ENCODE assay signal across 1 cellular context in the genomic region with DNA sequence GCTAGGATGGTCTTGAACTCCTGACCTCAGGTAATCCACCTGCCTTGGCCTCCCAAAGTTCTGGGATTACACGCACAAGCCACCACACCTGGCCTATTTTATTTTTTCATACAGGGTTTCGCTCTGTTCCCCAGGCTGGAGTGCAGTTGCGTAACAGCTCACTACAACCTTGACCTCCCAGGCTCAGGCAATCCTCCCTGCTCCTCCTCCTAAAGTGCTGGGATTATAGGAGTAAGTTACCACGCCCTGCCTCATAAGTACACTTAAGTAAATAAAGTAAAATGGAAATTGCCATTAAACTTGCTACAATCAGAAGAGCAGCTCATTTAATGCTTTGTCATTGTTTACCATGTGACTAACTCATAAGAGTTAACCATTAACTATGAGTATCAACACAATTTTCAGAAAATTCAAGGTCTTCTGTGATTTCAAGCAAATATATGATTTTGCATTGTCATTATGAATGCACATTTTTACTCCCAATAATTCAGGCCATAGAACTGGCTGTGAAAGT.
TF ChIP-seq lines count a peak whose summit lies in the region.

No MANE protein-coding gene starts in this region.

TF ChIP-seq in HEK293, 187 proteins besides CTCF, POLR2A, EP300 and RAD21 (continued from another document):
- TF ChIP-seq ZNF155 (tag by site-specific recombination; IDR thresholded peaks at IDR 0.05), result no peak
- no peak for TF ChIP-seq ZNF514 (tag by site-specific recombination; IDR thresholded peaks at IDR 0.05)
- TF ChIP-seq ZXDB (tag by site-specific recombination; IDR thresholded peaks at IDR 0.05), result peak; percentile 23; the same call in 1 of the 2 replicates
- no peak for TF ChIP-seq ZSCAN16 (tag by site-specific recombination; IDR thresholded peaks at IDR 0.05)
- no peak for TF ChIP-seq GLI4 (tag by site-specific recombination; IDR thresholded peaks at IDR 0.05)
- 0 out of 2 replicates have a peak, but pooled peaks have one; percentile 17 for TF ChIP-seq KLF10 (tag by site-specific recombination; IDR thresholded peaks at IDR 0.05)
- TF ChIP-seq, protein P1, sequence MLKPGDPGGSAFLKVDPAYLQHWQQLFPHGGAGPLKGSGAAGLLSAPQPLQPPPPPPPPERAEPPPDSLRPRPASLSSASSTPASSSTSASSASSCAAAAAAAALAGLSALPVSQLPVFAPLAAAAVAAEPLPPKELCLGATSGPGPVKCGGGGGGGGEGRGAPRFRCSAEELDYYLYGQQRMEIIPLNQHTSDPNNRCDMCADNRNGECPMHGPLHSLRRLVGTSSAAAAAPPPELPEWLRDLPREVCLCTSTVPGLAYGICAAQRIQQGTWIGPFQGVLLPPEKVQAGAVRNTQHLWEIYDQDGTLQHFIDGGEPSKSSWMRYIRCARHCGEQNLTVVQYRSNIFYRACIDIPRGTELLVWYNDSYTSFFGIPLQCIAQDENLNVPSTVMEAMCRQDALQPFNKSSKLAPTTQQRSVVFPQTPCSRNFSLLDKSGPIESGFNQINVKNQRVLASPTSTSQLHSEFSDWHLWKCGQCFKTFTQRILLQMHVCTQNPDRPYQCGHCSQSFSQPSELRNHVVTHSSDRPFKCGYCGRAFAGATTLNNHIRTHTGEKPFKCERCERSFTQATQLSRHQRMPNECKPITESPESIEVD (tag by site-specific recombination; IDR thresholded peaks at IDR 0.05), result peak; percentile 82
- no peak for TF ChIP-seq ZNF174 (tag by site-specific recombination; IDR thresholded peaks at IDR 0.05)
- no peak for TF ChIP-seq ZNF76 (tag by site-specific recombination; IDR thresholded peaks at IDR 0.05; ENCODE audit: borderline replicate concordance, low read depth)
- TF ChIP-seq ZNF610 (tag by site-specific recombination; IDR thresholded peaks at IDR 0.05; ENCODE audit: borderline replicate concordance), result 0 out of 2 replicates have a peak, but pooled peaks have one; percentile 20
- no peak for TF ChIP-seq SP2 (tag by site-specific recombination; IDR thresholded peaks at IDR 0.05)
- TF ChIP-seq BCL11B (tag by site-specific recombination; IDR thresholded peaks at IDR 0.05; ENCODE audit: low read depth), result 0 out of 2 replicates have a peak, but pooled peaks have one; percentile 16
- peak; percentile 28; the same call in 1 of the 2 replicates for TF ChIP-seq ZNF366 (tag by site-specific recombination; conservative IDR thresholded peaks at IDR 0.05)
- TF ChIP-seq ZNF660 (tag by site-specific recombination; IDR thresholded peaks at IDR 0.05), result no peak
- no peak for TF ChIP-seq ZNF175 (tag by site-specific recombination; IDR thresholded peaks at IDR 0.05)
- TF ChIP-seq ZBTB1 (tag by site-specific recombination; IDR thresholded peaks at IDR 0.05), result no peak
- TF ChIP-seq, protein P2, sequence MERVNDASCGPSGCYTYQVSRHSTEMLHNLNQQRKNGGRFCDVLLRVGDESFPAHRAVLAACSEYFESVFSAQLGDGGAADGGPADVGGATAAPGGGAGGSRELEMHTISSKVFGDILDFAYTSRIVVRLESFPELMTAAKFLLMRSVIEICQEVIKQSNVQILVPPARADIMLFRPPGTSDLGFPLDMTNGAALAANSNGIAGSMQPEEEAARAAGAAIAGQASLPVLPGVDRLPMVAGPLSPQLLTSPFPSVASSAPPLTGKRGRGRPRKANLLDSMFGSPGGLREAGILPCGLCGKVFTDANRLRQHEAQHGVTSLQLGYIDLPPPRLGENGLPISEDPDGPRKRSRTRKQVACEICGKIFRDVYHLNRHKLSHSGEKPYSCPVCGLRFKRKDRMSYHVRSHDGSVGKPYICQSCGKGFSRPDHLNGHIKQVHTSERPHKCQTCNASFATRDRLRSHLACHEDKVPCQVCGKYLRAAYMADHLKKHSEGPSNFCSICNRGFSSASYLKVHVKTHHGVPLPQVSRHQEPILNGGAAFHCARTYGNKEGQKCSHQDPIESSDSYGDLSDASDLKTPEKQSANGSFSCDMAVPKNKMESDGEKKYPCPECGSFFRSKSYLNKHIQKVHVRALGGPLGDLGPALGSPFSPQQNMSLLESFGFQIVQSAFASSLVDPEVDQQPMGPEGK (tag by site-specific recombination; IDR thresholded peaks at IDR 0.05), result no peak
- TF ChIP-seq ZNF37A (tag by site-specific recombination; IDR thresholded peaks at IDR 0.05), result no peak
- no peak for TF ChIP-seq ZNF792 (tag by site-specific recombination; IDR thresholded peaks at IDR 0.05)
- TF ChIP-seq YY1 (tag by site-specific recombination; IDR thresholded peaks at IDR 0.05), result no peak
- TF ChIP-seq, protein P3, sequence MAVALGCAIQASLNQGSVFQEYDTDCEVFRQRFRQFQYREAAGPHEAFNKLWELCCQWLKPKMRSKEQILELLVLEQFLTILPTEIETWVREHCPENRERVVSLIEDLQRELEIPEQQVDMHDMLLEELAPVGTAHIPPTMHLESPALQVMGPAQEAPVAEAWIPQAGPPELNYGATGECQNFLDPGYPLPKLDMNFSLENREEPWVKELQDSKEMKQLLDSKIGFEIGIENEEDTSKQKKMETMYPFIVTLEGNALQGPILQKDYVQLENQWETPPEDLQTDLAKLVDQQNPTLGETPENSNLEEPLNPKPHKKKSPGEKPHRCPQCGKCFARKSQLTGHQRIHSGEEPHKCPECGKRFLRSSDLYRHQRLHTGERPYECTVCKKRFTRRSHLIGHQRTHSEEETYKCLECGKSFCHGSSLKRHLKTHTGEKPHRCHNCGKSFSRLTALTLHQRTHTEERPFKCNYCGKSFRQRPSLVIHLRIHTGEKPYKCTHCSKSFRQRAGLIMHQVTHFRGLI (tag by site-specific recombination; IDR thresholded peaks at IDR 0.05), result no peak
- TF ChIP-seq ZNF391 (tag by site-specific recombination; IDR thresholded peaks at IDR 0.05; ENCODE audit: borderline replicate concordance, low read depth), result no peak
- TF ChIP-seq SP7 (tag by site-specific recombination; IDR thresholded peaks at IDR 0.05), result peak; percentile 60
- TF ChIP-seq OSR2 (tag by site-specific recombination; IDR thresholded peaks at IDR 0.05), result peak; percentile 50
- peak; percentile 51; the same call in 1 of the 2 replicates for TF ChIP-seq IKZF3 (tag by site-specific recombination; IDR thresholded peaks at IDR 0.05)
- TF ChIP-seq, protein P4, sequence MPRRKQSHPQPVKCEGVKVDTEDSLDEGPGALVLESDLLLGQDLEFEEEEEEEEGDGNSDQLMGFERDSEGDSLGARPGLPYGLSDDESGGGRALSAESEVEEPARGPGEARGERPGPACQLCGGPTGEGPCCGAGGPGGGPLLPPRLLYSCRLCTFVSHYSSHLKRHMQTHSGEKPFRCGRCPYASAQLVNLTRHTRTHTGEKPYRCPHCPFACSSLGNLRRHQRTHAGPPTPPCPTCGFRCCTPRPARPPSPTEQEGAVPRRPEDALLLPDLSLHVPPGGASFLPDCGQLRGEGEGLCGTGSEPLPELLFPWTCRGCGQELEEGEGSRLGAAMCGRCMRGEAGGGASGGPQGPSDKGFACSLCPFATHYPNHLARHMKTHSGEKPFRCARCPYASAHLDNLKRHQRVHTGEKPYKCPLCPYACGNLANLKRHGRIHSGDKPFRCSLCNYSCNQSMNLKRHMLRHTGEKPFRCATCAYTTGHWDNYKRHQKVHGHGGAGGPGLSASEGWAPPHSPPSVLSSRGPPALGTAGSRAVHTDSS (tag by site-specific recombination; IDR thresholded peaks at IDR 0.05), result no peak
